Comparison of ENCODE assay signal across 10 cellular contexts in the genomic region with DNA sequence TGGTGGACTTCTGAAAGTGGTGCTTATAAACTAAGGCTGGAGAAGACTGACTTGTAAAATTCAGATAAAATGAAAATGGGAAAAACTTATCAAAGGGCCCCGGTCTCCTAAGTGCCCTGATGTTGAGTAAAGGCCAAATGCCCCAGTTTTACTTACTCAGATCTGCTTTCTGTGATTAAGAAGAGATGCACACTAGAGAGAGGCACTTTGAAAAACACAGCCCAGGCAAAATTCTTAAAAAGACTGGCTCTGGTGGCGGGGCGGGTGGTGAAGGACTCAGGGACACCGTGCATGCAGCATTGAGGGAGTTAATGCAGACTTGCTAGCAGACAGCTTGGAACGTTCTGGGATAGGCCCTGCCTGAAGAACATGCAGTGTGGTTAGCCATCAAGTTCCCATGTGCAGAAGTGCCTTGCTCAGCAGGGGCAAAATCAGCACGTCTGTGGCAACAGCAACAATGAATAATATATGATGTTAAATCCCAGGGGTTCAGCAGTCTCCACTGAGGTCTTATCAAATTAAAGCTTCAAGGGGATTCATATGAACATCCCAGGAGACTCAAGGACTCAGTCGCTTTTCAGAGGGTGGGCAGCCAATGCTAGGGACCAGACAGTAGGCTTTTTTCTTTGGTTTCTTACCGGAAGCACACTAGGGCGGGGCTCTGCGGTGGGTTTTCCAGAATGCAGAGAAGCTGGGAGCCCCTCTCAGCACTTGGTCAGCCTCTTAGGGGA.
A peak's percentile ranks its signal among the peaks of the same experiment; 100 is the strongest.
DNase-seq lines count a peak whose midpoint lies in the region; ATAC-seq and TF ChIP-seq lines count a peak whose summit lies in the region.
"Had no signal": no experiment of that assay in that cellular context is flagged by ENCODE, and none has a peak within 500 bp of the region (broad histone marks: within the 10 kb centered on the region; RNA-seq: fewer than 3 reads in every experiment).

No MANE protein-coding gene starts in this region.

- H2AFZ ChIP-seq in SU-DHL-6 (ENCODE audit: low read depth, low read length, severe bottlenecking) = no peak overlapping the region

- H3K9ac ChIP-seq in SU-DHL-6 (ENCODE audit: low read length) (peak overlapping the region; percentile 70), stomach smooth muscle (ENCODE audit: low read length in 2 of 2) (no peak overlapping the region)

- peaks cover 4% of the 10 kb centered on the region; the same call in 1 of the 2 replicates for H3K79me2 ChIP-seq in SU-DHL-6 (ENCODE audit: insufficient read depth, low read length)

- H3F3A ChIP-seq in SU-DHL-6 (ENCODE audit: insufficient read depth) = peaks cover 69% of the 10 kb centered on the region

- H3K4me2 ChIP-seq in SU-DHL-6 (ENCODE audit: low read depth, low read length, poor library complexity, severe bottlenecking) = peak overlapping the region; percentile 91

- ATAC-seq in activated CD8-positive, alpha-beta memory T cell treated with anti-CD3 and anti-CD28 coated beads, Interleukin-2, amount 10 ng/mL, durations not matched to agents 7 days and 5 days = no peak
- peak in 4 of 8 donors; percentile 8 to 30 (median 18) for ATAC-seq in heart right ventricle
- no peak for ATAC-seq in HG03039 (IDR thresholded peaks at IDR 0.05; ENCODE audit: unreplicated experiment)

- WGBS in heart right ventricle, 2 donors = 54% methylated on average over 10 of the region's 10 CpGs

- H3K27ac Mint-ChIP-seq in activated CD8-positive, alpha-beta memory T cell treated with anti-CD3 and anti-CD28 coated beads, Interleukin-2, amount 10 ng/mL, durations not matched to agents 7 days and 5 days = peak overlapping the region; percentile 80

- H3K4me3 ChIP-seq in SU-DHL-6 (ENCODE audit: insufficient read depth, low read length, poor library complexity, severe bottlenecking) (peak overlapping the region; percentile 7), heart right ventricle (no peak overlapping the region), stomach smooth muscle (ENCODE audit: low read length in 2 of 2) (no peak overlapping the region)

- H3K27ac ChIP-seq in SU-DHL-6 (ENCODE audit: low read depth, low read length) = peak overlapping the region; percentile 96
- peak overlapping the region in 8 of 10 donors; percentile 10 to 78 (median 53) for H3K27ac ChIP-seq in heart right ventricle
- peak overlapping the region; percentile 4 for H3K27ac ChIP-seq in stomach smooth muscle (ENCODE audit: low read length)
- H3K27ac ChIP-seq: VCaP had no signal

- CTCF ChIA-PET in activated CD8-positive, alpha-beta memory T cell treated with anti-CD3 and anti-CD28 coated beads, Interleukin-2, amount 10 ng/mL, durations not matched to agents 7 days and 5 days (lab: Charles Lee) = no interaction called here

- H3K27me3 Mint-ChIP-seq in activated CD8-positive, alpha-beta memory T cell treated with anti-CD3 and anti-CD28 coated beads, Interleukin-2, amount 10 ng/mL, durations not matched to agents 7 days and 5 days = no peaks in the 10 kb centered on the region

- H3K36me3 ChIP-seq in SU-DHL-6 (ENCODE audit: low read length) (no peaks in the 10 kb centered on the region), heart right ventricle (no peaks in the 10 kb centered on the region), stomach smooth muscle (ENCODE audit: control insufficient read depth in 2 of 2, insufficient read depth in 2 of 2, low read length in 2 of 2) (no peaks in the 10 kb centered on the region)

- H3K9me3 ChIP-seq in SU-DHL-6 (ENCODE audit: insufficient read depth, low read length) (no peaks in the 10 kb centered on the region), heart right ventricle (no peaks in the 10 kb centered on the region), stomach smooth muscle (ENCODE audit: control insufficient read depth in 2 of 2, low read length in 2 of 2) (no peaks in the 10 kb centered on the region)

- H3K4me3 Mint-ChIP-seq in activated CD8-positive, alpha-beta memory T cell treated with anti-CD3 and anti-CD28 coated beads, Interleukin-2, amount 10 ng/mL, durations not matched to agents 7 days and 5 days = peak overlapping the region; percentile 66

- intact Hi-C loops in heart right ventricle (cut with DNase I) = loop anchor here in 3 of 10 donors (5.0 kb wide), 2 partner anchors 63 to 73 kb away; no protein-coding TSS in a partner anchor

- H4K20me1 ChIP-seq in SU-DHL-6 (ENCODE audit: low read depth, low read length) = no peaks in the 10 kb centered on the region

- H3K27me3 ChIP-seq in SU-DHL-6 (ENCODE audit: low read length) = no peaks in the 10 kb centered on the region
- H3K27me3 ChIP-seq in heart right ventricle = no peaks in the 10 kb centered on the region
- H3K27me3 ChIP-seq in stomach smooth muscle (ENCODE audit: control insufficient read depth in 1 of 2, insufficient read depth in 2 of 2, low read length in 2 of 2) = no peaks in the 10 kb centered on the region

- no peaks in the 10 kb centered on the region for H3K9me2 ChIP-seq in SU-DHL-6 (replicated peaks; ENCODE audit: insufficient read depth, low read length)

- DNase-seq in activated CD8-positive, alpha-beta memory T cell treated with anti-CD3 and anti-CD28 coated beads, Interleukin-2, amount 10 ng/mL, durations not matched to agents 7 days and 5 days = no peak
- no peak for DNase-seq in activated CD8-positive, alpha-beta memory T cell treated with anti-CD3 and anti-CD28 coated beads for 24 hours
- DNase-seq in heart right ventricle (no peak), inferior parietal cortex (ENCODE audit: extremely low spot score) (no peak), NCI-H2227 (lab: John Stamatoyannopoulos, UW; ENCODE audit: unreplicated experiment) (no peak)
- DNase-seq: kidney glomerular epithelial cell had no signal

- TF ChIP-seq CTCF in SU-DHL-6 (IDR thresholded peaks at IDR 0.05; ENCODE audit: insufficient read depth, low read length, poor library complexity, severe bottlenecking) (no peak), heart right ventricle (IDR thresholded peaks at IDR 0.05) (no peak)

- H3K4me1 Mint-ChIP-seq in activated CD8-positive, alpha-beta memory T cell treated with anti-CD3 and anti-CD28 coated beads, Interleukin-2, amount 10 ng/mL, durations not matched to agents 7 days and 5 days = no peaks in the 10 kb centered on the region

- peaks cover 16% of the 10 kb centered on the region for H3K36me3 Mint-ChIP-seq in activated CD8-positive, alpha-beta memory T cell treated with anti-CD3 and anti-CD28 coated beads, Interleukin-2, amount 10 ng/mL, durations not matched to agents 7 days and 5 days

- H3K9me3 Mint-ChIP-seq in activated CD8-positive, alpha-beta memory T cell treated with anti-CD3 and anti-CD28 coated beads, Interleukin-2, amount 10 ng/mL, durations not matched to agents 7 days and 5 days (ENCODE audit: low read depth) = no peaks in the 10 kb centered on the region

- H3K4me1 ChIP-seq in heart right ventricle (peaks cover 0 to 97% (median 64%) of the 10 kb centered on the region in 9 donors), stomach smooth muscle (ENCODE audit: control insufficient read depth, insufficient read depth, low read length) (peaks cover 26% of the 10 kb centered on the region)

Comparison
In these comparisons a context has a peak if more than half of its experiments do, and no peak if none do; other contexts are left out.
1. H3K27ac ChIP-seq: peak in every context shown above with its lines; median percentile 96 in SU-DHL-6; 53 in heart right ventricle; 4 in stomach smooth muscle.